9 cellular contexts compared by ENCODE assay signal in genomic region chr15:78049691-78050440, GRCh38. TPM values are rescaled to one million over a fixed set of nuclear protein-coding genes. Genes with fewer than 3 reads are reported as not detected.
DNase-seq lines count a peak whose midpoint lies in the region; ATAC-seq and TF ChIP-seq lines count a peak whose summit lies in the region.
"Had no signal": no experiment of that assay in that cellular context is flagged by ENCODE, and none has a peak within 500 bp of the region (broad histone marks: within the 10 kb centered on the region; RNA-seq: fewer than 3 reads in every experiment).

No MANE protein-coding gene starts in this region.

- H3K27me3 Mint-ChIP-seq in CD14-positive monocyte (ENCODE audit: low read depth in 3 of 3): no peaks in the 10 kb centered on the region

- H3K9me3 ChIP-seq in stomach smooth muscle (ENCODE audit: control insufficient read depth in 2 of 2, low read length in 2 of 2): no peaks in the 10 kb centered on the region

- peak overlapping the region in 4 of 7 donors; percentile 14 to 73 (median 45) for H3K27ac Mint-ChIP-seq in CD14-positive monocyte

- no peak overlapping the region for H3K9ac ChIP-seq in stomach smooth muscle (ENCODE audit: low read length in 2 of 2)

- H3K4me3 ChIP-seq in HL-60 (replicated peaks; ENCODE audit: insufficient read depth, low read length): no peak overlapping the region
- peak overlapping the region in 1 of 2 donors; percentile 23 for H3K4me3 ChIP-seq in stomach smooth muscle (ENCODE audit: low read length in 2 of 2)

- peaks cover 3 to 12% of the 10 kb centered on the region in 2 donors for H3K36me3 ChIP-seq in stomach smooth muscle (ENCODE audit: control insufficient read depth in 2 of 2, insufficient read depth in 2 of 2, low read length in 2 of 2)

- H3K27ac ChIP-seq in HL-60 (replicated peaks) (peak overlapping the region; percentile 86), stomach smooth muscle (ENCODE audit: low read length) (peak overlapping the region; percentile 20)

- H3K4me1 Mint-ChIP-seq in CD14-positive monocyte: peaks cover 76% of the 10 kb centered on the region

- no peak for TF ChIP-seq CTCF in CD14-positive monocyte (IDR thresholded peaks at IDR 0.05)
- TF ChIP-seq CTCF in HL-60 (IDR thresholded peaks at IDR 0.05; ENCODE audit: insufficient read depth, low read length): no peak

- no peaks in the 10 kb centered on the region for H3K9me3 Mint-ChIP-seq in CD14-positive monocyte

- ATAC-seq in GM19452 (IDR thresholded peaks at IDR 0.05; ENCODE audit: unreplicated experiment): peak; percentile 69
- ATAC-seq: HCT116 had no signal

- DNase-seq in CD14-positive monocyte (ENCODE audit: low spot score): no peak
- peak; percentile 65 to 86 for DNase-seq in HL-60 (ENCODE audit: low read depth in 1 of 2, low spot score in 1 of 2)
- DNase-seq in activated CD8-positive, alpha-beta memory T cell treated with anti-CD3 and anti-CD28 coated beads, Interleukin-2, amount 50 U/mL, for 48 hours: peak; percentile 75
- peak; percentile 81 for DNase-seq in kidney glomerular epithelial cell (lab: John Stamatoyannopoulos, UW)
- DNase-seq in D341Med (ENCODE audit: low spot score): no peak
- no peak for DNase-seq in NCI-H345 treated with DMSO at 0.1 percent for 48 hours (lab: John Stamatoyannopoulos, UW; ENCODE audit: unreplicated experiment)

- intact Hi-C loops in CD14-positive monocyte (cut with micrococcal nuclease): no loop called here

- H3K27me3 ChIP-seq in HL-60 (ENCODE audit: insufficient read depth, poor library complexity, severe bottlenecking) (no peaks in the 10 kb centered on the region), stomach smooth muscle (ENCODE audit: control insufficient read depth in 1 of 2, insufficient read depth in 2 of 2, low read length in 2 of 2) (no peaks in the 10 kb centered on the region)

- H3K4me1 ChIP-seq in stomach smooth muscle (ENCODE audit: control insufficient read depth, insufficient read depth, low read length): peaks cover 41% of the 10 kb centered on the region

- peaks cover 28 to 39% of the 10 kb centered on the region in 2 donors for H3K36me3 Mint-ChIP-seq in CD14-positive monocyte

- peak overlapping the region in 1 of 2 donors; percentile 62 for H3K4me3 Mint-ChIP-seq in CD14-positive monocyte

RNA-seq across cellular contexts. Expression of gene TBC1D2B, which starts 27.6 kb away (rescaled TPM):
- polyA plus RNA-seq in CD14-positive monocyte: 1 to 10 TPM; 5.9 to 6.2 TPM

RNA-seq across cellular contexts. Expression of gene SH2D7, which starts 42.5 kb away (rescaled TPM):
- polyA plus RNA-seq in CD14-positive monocyte: not detected

Comparison
In these comparisons a context has a peak if more than half of its experiments do, and no peak if none do; other contexts are left out.
1. DNase-seq: peak in HL-60 (2 of 2), activated CD8-positive, alpha-beta memory T cell treated with anti-CD3 and anti-CD28 coated beads, Interleukin-2, amount 50 U/mL, for 48 hours (single experiment) and kidney glomerular epithelial cell (single experiment); none in CD14-positive monocyte (single experiment), D341Med (single experiment) and NCI-H345 treated with DMSO at 0.1 percent for 48 hours (single experiment).